Comparison of ENCODE assay signal across 23 cellular contexts in the genomic region with DNA sequence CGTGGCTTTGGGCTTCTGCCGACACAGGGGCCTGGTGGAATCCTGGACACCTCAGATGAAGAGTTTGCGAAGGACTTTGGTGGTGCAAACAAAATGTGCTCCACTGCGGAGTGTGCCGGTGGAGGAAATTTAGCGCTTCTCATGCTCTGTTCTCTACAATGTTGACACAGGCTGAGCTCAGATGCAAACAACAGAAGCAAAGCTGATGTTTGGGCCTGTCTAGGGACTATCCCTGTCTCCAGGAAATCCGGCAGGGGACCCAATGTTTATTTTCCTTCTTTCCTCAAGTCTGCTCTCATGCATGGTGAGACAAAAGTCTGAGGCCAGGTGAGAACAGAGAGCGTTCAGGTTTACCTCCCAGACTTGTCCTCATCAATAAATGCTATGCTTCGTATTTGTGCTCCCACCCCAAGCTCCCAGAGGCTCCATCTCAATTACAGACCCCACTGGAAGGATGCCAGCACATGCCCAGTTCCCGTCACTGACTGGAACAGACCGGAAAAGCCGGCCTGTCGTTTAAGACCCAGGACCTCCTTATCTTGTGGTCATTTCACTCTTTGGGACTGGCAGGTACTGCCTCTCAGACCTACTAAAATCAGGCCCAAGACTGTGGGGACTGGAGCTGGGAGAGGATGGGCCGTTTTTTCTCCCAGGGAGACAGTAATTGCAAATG.
DNase-seq lines count a peak whose midpoint lies in the region; ATAC-seq, FAIRE-seq and TF ChIP-seq lines count a peak whose summit lies in the region.
"Had no signal": no experiment of that assay in that cellular context is flagged by ENCODE, and none has a peak within 500 bp of the region (broad histone marks: within the 10 kb centered on the region; RNA-seq: fewer than 3 reads in every experiment).

No MANE protein-coding gene starts in this region.

- H3K27ac Mint-ChIP-seq in activated T-helper 2 cell treated with anti-CD3 and anti-CD28 coated beads, Interferon-gamma antibody, Interleukin-2, Interleukin-4, amounts not matched to agents 10 μg/mL and 5 μg/mL and 100 μg/mL, durations not matched to agents 14 hours and 24 hours and 36 hours = no peak overlapping the region
- H3K27ac Mint-ChIP-seq: activated CD8-positive, alpha-beta T cell treated with anti-CD3 and anti-CD28 coated beads for 36 hours; effector memory CD8-positive, alpha-beta T cell; stimulated activated naive B cell treated with anti-CD40 and anti-IgM and Interleukin-4, amounts not matched to agents 10 μg/mL and 1 μg/mL and 100 μg/mL, for 72 hours had no signal

- no peak for TF ChIP-seq CTCF in BE2C (IDR thresholded peaks at IDR 0.05; ENCODE audit: low read depth, low read length)
- no peak for TF ChIP-seq CTCF in bronchial epithelial cell (IDR thresholded peaks at IDR 0.05; ENCODE audit: insufficient read depth, low read length, severe bottlenecking)
- TF ChIP-seq CTCF in omental fat pad (IDR thresholded peaks at IDR 0.05) = no peak

- no peaks in the 10 kb centered on the region for H3K9me3 Mint-ChIP-seq in activated T-helper 2 cell treated with anti-CD3 and anti-CD28 coated beads, Interferon-gamma antibody, Interleukin-2, Interleukin-4, amounts not matched to agents 10 μg/mL and 5 μg/mL and 100 μg/mL, durations not matched to agents 14 hours and 24 hours and 36 hours
- H3K9me3 Mint-ChIP-seq: activated CD8-positive, alpha-beta T cell treated with anti-CD3 and anti-CD28 coated beads for 36 hours; effector memory CD8-positive, alpha-beta T cell had no signal

- H3K4me1 Mint-ChIP-seq in activated T-helper 2 cell treated with anti-CD3 and anti-CD28 coated beads, Interferon-gamma antibody, Interleukin-2, Interleukin-4, amounts not matched to agents 10 μg/mL and 5 μg/mL and 100 μg/mL, durations not matched to agents 14 hours and 24 hours and 36 hours (ENCODE audit: low read depth) = no peaks in the 10 kb centered on the region
- H3K4me1 Mint-ChIP-seq: stimulated activated naive B cell treated with anti-CD40 and anti-IgM and Interleukin-4, amounts not matched to agents 10 μg/mL and 1 μg/mL and 100 μg/mL, for 72 hours had no signal

- no peaks in the 10 kb centered on the region for H3K27me3 Mint-ChIP-seq in activated T-helper 2 cell treated with anti-CD3 and anti-CD28 coated beads, Interferon-gamma antibody, Interleukin-2, Interleukin-4, amounts not matched to agents 10 μg/mL and 5 μg/mL and 100 μg/mL, durations not matched to agents 14 hours and 24 hours and 36 hours (ENCODE audit: low read depth)

- H3K4me1 ChIP-seq in BE2C = no peaks in the 10 kb centered on the region
- H3K4me1 ChIP-seq: adrenal gland, gastroesophageal sphincter, SJCRH30 had no signal

- DNase-seq in BE2C (peak; percentile 10), DMS153 (lab: John Stamatoyannopoulos, UW) (peak; percentile 78), bronchial epithelial cell (ENCODE audit: low read depth) (peak; percentile 4), omental fat pad (ENCODE audit: low spot score) (peak; percentile 17), NCI-H2107 (lab: John Stamatoyannopoulos, UW) (no peak)
- no peak for DNase-seq in activated T-helper 2 cell treated with anti-CD3 and anti-CD28 coated beads, Interferon-gamma antibody, Interleukin-2, Interleukin-4, amounts not matched to agents 10 μg/mL and 5 μg/mL and 100 μg/mL, durations not matched to agents 14 hours and 24 hours and 36 hours (ENCODE audit: low spot score)
- DNase-seq: activated CD8-positive, alpha-beta T cell treated with anti-CD3 and anti-CD28 coated beads for 36 hours; adrenal gland; colonic mucosa; effector memory CD8-positive, alpha-beta T cell; IMR-90; NCI-H1105; NCI-H2171; NCI-H524 treated with DMSO at 0.1 percent for 48 hours; NK-92 treated with Interleukin-12 subunit alpha and Interleukin-12 subunit beta, amount 100 ng/mL, for 24 hours; nucleus accumbens; SJCRH30; stimulated activated CD4-positive, alpha-beta T cell treated with anti-CD3 and anti-CD28 coated beads, Interleukin-4, amount 100 ng/mL, for 1 hour; stimulated activated naive B cell treated with anti-CD40 and anti-IgM and Interleukin-4, amounts not matched to agents 10 μg/mL and 1 μg/mL and 100 μg/mL, for 72 hours had no signal

- H3K4me3 ChIP-seq in BE2C (ENCODE audit: low read depth, low read length) = no peak overlapping the region
- no peak overlapping the region for H3K4me3 ChIP-seq in bronchial epithelial cell (ENCODE audit: low read depth, low read length)
- H3K4me3 ChIP-seq: adrenal gland, colonic mucosa, gastroesophageal sphincter, SJCRH30 had no signal

- intact Hi-C loops in activated T-helper 2 cell treated with anti-CD3 and anti-CD28 coated beads, Interferon-gamma antibody, Interleukin-2, Interleukin-4, amounts not matched to agents 10 μg/mL and 5 μg/mL and 100 μg/mL, durations not matched to agents 14 hours and 24 hours and 36 hours (cut with micrococcal nuclease) = no loop called here

- FAIRE-seq in bronchial epithelial cell (lab: Jason Lieb, UNC) = no peak
- FAIRE-seq: D721Med had no signal

- no peak for ATAC-seq in omental fat pad (ENCODE audit: low FRiP score)
- ATAC-seq in GM18511 (IDR thresholded peaks at IDR 0.05; ENCODE audit: unreplicated experiment) = no peak
- ATAC-seq: activated CD4-positive, CD25-positive, alpha-beta regulatory T cell treated with anti-CD3 and anti-CD28 coated beads, Interleukin-2, amount 50 U/mL, for 24 hours; activated CD8-positive, alpha-beta T cell treated with anti-CD3 and anti-CD28 coated beads for 36 hours; effector memory CD8-positive, alpha-beta T cell; gastroesophageal sphincter; stimulated activated naive B cell treated with anti-CD40 and anti-IgM and Interleukin-4, amounts not matched to agents 10 μg/mL and 1 μg/mL and 100 μg/mL, for 72 hours had no signal

- H3K36me3 Mint-ChIP-seq in activated T-helper 2 cell treated with anti-CD3 and anti-CD28 coated beads, Interferon-gamma antibody, Interleukin-2, Interleukin-4, amounts not matched to agents 10 μg/mL and 5 μg/mL and 100 μg/mL, durations not matched to agents 14 hours and 24 hours and 36 hours (ENCODE audit: low read depth) = no peaks in the 10 kb centered on the region
- H3K36me3 Mint-ChIP-seq: stimulated activated naive B cell treated with anti-CD40 and anti-IgM and Interleukin-4, amounts not matched to agents 10 μg/mL and 1 μg/mL and 100 μg/mL, for 72 hours had no signal

- H3K9me3 ChIP-seq in BE2C = no peaks in the 10 kb centered on the region
- H3K9me3 ChIP-seq: adrenal gland, colonic mucosa, gastroesophageal sphincter, SJCRH30 had no signal

- H3K36me3 ChIP-seq in BE2C = no peaks in the 10 kb centered on the region
- H3K36me3 ChIP-seq in bronchial epithelial cell (ENCODE audit: control insufficient read depth, insufficient read depth, low read length) = no peaks in the 10 kb centered on the region
- H3K36me3 ChIP-seq: adrenal gland, colonic mucosa, gastroesophageal sphincter, SJCRH30 had no signal

- H3K27me3 ChIP-seq in BE2C (peaks cover 35% of the 10 kb centered on the region), bronchial epithelial cell (ENCODE audit: control insufficient read depth, insufficient read depth, low read length) (no peaks in the 10 kb centered on the region)
- H3K27me3 ChIP-seq: adrenal gland, colonic mucosa had no signal

- H3K4me3 Mint-ChIP-seq in activated T-helper 2 cell treated with anti-CD3 and anti-CD28 coated beads, Interferon-gamma antibody, Interleukin-2, Interleukin-4, amounts not matched to agents 10 μg/mL and 5 μg/mL and 100 μg/mL, durations not matched to agents 14 hours and 24 hours and 36 hours (ENCODE audit: low read depth) = no peak overlapping the region
- H3K4me3 Mint-ChIP-seq: activated CD8-positive, alpha-beta T cell treated with anti-CD3 and anti-CD28 coated beads for 36 hours; effector memory CD8-positive, alpha-beta T cell; stimulated activated naive B cell treated with anti-CD40 and anti-IgM and Interleukin-4, amounts not matched to agents 10 μg/mL and 1 μg/mL and 100 μg/mL, for 72 hours had no signal

Comparison
In these comparisons a context has a peak if more than half of its experiments do, and no peak if none do; other contexts are left out.
1. DNase-seq: peak in BE2C (single experiment), DMS153 (single experiment), bronchial epithelial cell (single experiment) and omental fat pad (single experiment); none in NCI-H2107 (single experiment) and activated T-helper 2 cell treated with anti-CD3 and anti-CD28 coated beads, Interferon-gamma antibody, Interleukin-2, Interleukin-4, amounts not matched to agents 10 μg/mL and 5 μg/mL and 100 μg/mL, durations not matched to agents 14 hours and 24 hours and 36 hours (single experiment).